Comparison of ENCODE assay signal across 15 cellular contexts in the genomic region with DNA sequence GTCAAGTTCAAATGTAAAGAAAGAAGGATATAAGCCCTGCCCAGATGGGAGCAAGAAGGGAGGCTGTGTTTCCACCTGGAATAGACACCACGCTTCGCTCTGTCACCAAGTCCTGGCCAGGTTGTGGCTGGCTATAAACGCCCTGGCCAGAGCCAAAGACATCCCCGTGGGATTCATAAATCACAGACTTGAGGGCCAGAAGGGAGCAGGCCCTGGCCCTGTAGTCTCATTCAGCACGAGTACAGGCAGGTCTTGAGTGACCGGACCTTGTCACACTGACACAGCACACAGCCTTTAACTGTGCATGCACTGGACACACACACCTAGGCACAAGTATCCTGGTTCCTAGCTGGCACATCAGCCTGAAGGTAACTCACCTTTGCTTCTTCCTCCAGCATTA.
"Had no signal": no experiment of that assay in that cellular context is flagged by ENCODE, and none has a peak within 500 bp of the region (broad histone marks: within the 10 kb centered on the region; RNA-seq: fewer than 3 reads in every experiment).

No MANE protein-coding gene starts in this region.

- H3K9me3 ChIP-seq: thyroid gland, vagina had no signal

- DNase-seq: activated CD4-positive, alpha-beta T cell treated with anti-CD3 and anti-CD28 coated beads for 4 hours; activated CD8-positive, alpha-beta memory T cell treated with anti-CD3 and anti-CD28 coated beads, Interleukin-2, amount 50 U/mL, for 4 hours; activated CD8-positive, alpha-beta T cell treated with anti-CD3 and anti-CD28 coated beads for 36 hours; activated T-cell treated with anti-CD3 and anti-CD28 coated beads, Interleukin-2, amount 50 U/mL, for 72 hours; central memory CD4-positive, alpha-beta T cell; cortex of kidney; effector memory CD4-positive, alpha-beta T cell; mammary epithelial cell; stimulated activated CD4-positive, alpha-beta T cell treated with anti-CD3 and anti-CD28 coated beads, Interleukin-4, amount 100 ng/mL, for 24 hours; T1000; thyroid gland had no signal

- H3K4me3 Mint-ChIP-seq: activated CD8-positive, alpha-beta T cell treated with anti-CD3 and anti-CD28 coated beads for 36 hours; activated T-cell treated with anti-CD3 and anti-CD28 coated beads, Interleukin-2, amount 50 U/mL, for 72 hours; natural killer cell treated with Interleukin-12 subunit alpha and Interleukin-12 subunit beta and Interleukin-15 and Interleukin-18, amount 100 ng/mL, for 72 hours; stimulated activated naive CD8-positive, alpha-beta T cell treated with anti-CD3 and anti-CD28 coated beads, Interleukin-15, Interleukin-2, amounts not matched to agents 100 ng/mL and 50 ng/mL, for 24 hours had no signal

- H3K27me3 ChIP-seq: thyroid gland, vagina had no signal

- H3K36me3 ChIP-seq: thyroid gland, vagina had no signal

- H3K27ac Mint-ChIP-seq: activated CD8-positive, alpha-beta T cell treated with anti-CD3 and anti-CD28 coated beads for 36 hours; activated T-cell treated with anti-CD3 and anti-CD28 coated beads, Interleukin-2, amount 50 U/mL, for 72 hours; natural killer cell treated with Interleukin-12 subunit alpha and Interleukin-12 subunit beta and Interleukin-15 and Interleukin-18, amount 100 ng/mL, for 72 hours; stimulated activated naive CD8-positive, alpha-beta T cell treated with anti-CD3 and anti-CD28 coated beads, Interleukin-15, Interleukin-2, amounts not matched to agents 100 ng/mL and 50 ng/mL, for 24 hours had no signal

- H3K9me3 Mint-ChIP-seq: activated CD8-positive, alpha-beta T cell treated with anti-CD3 and anti-CD28 coated beads for 36 hours; activated T-cell treated with anti-CD3 and anti-CD28 coated beads, Interleukin-2, amount 50 U/mL, for 72 hours; natural killer cell treated with Interleukin-12 subunit alpha and Interleukin-12 subunit beta and Interleukin-15 and Interleukin-18, amount 100 ng/mL, for 72 hours; stimulated activated naive CD8-positive, alpha-beta T cell treated with anti-CD3 and anti-CD28 coated beads, Interleukin-15, Interleukin-2, amounts not matched to agents 100 ng/mL and 50 ng/mL, for 24 hours had no signal

- ATAC-seq: activated CD8-positive, alpha-beta T cell treated with anti-CD3 and anti-CD28 coated beads for 36 hours; activated T-cell treated with anti-CD3 and anti-CD28 coated beads, Interleukin-2, amount 50 U/mL, for 72 hours; natural killer cell treated with Interleukin-12 subunit alpha and Interleukin-12 subunit beta and Interleukin-15 and Interleukin-18, amount 100 ng/mL, for 72 hours had no signal

- H3K4me3 ChIP-seq: thyroid gland, vagina had no signal

- H3K27ac ChIP-seq: thyroid gland, vagina, VCaP had no signal

- H3K36me3 Mint-ChIP-seq: natural killer cell treated with Interleukin-12 subunit alpha and Interleukin-12 subunit beta and Interleukin-15 and Interleukin-18, amount 100 ng/mL, for 72 hours had no signal
